Comparison of ENCODE assay signal across 1 cellular context in genomic region chr4:133150643-133151300, GRCh38.
TF ChIP-seq lines count a peak whose summit lies in the region.

No MANE protein-coding gene starts in this region.

TF ChIP-seq in GM23338, 12 proteins besides CTCF, POLR2A, EP300 and RAD21 (continued from another document):
- TF ChIP-seq REST (IDR thresholded peaks at IDR 0.05; ENCODE audit: unreplicated experiment) (no peak), EZH2 (IDR thresholded peaks at IDR 0.05; ENCODE audit: low read depth, unreplicated experiment) (peak; percentile 35)
TF ChIP-seq in GM23338: peak in this region for 1.
